8 cellular contexts compared by ENCODE assay signal in genomic region chr7:73266719-73267368, GRCh38. TPM values are rescaled to one million over a fixed set of nuclear protein-coding genes. Genes with fewer than 3 reads are reported as not detected.
DNase-seq lines count a peak whose midpoint lies in the region; ATAC-seq and TF ChIP-seq lines count a peak whose summit lies in the region.
"Not testable (repeated sequence)": the region's sequence is repeated elsewhere in the genome, so short reads cannot be mapped to it uniquely, and the experiment has no call there.

No MANE protein-coding gene starts in this region.

- DNase-seq in stimulated activated naive CD8-positive, alpha-beta T cell treated with anti-CD3 and anti-CD28 coated beads, Interleukin-15, amount 100 ng/mL, for 72 hours = not testable (repeated sequence)

- not testable (repeated sequence) for H3K27me3 Mint-ChIP-seq in stimulated activated naive CD8-positive, alpha-beta T cell treated with anti-CD3 and anti-CD28 coated beads, Interleukin-15, amount 100 ng/mL, for 72 hours

- not testable (repeated sequence) for H3K27ac ChIP-seq in gastroesophageal sphincter

- peak; percentile 57 for ATAC-seq in GM18520 (IDR thresholded peaks at IDR 0.05; ENCODE audit: unreplicated experiment)
- ATAC-seq in GM19452 (IDR thresholded peaks at IDR 0.05; ENCODE audit: unreplicated experiment) = peak; percentile 72
- peak; percentile 52 for ATAC-seq in GM21786 (IDR thresholded peaks at IDR 0.05; ENCODE audit: unreplicated experiment)
- peak; percentile 72 for ATAC-seq in HG02943 (IDR thresholded peaks at IDR 0.05; ENCODE audit: low read depth, unreplicated experiment)
- ATAC-seq in HG03342 (IDR thresholded peaks at IDR 0.05; ENCODE audit: unreplicated experiment) = peak; percentile 76
- peak; percentile 94 for ATAC-seq in SK-N-SH treated with all-trans-retinoic acid at 6 μM for 48 hours
- ATAC-seq in gastroesophageal sphincter = peak; percentile 69
- ATAC-seq in stimulated activated naive CD8-positive, alpha-beta T cell treated with anti-CD3 and anti-CD28 coated beads, Interleukin-15, amount 100 ng/mL, for 72 hours = peak; percentile 43

- TF ChIP-seq EP300 in gastroesophageal sphincter (IDR thresholded peaks at IDR 0.05) = not testable (repeated sequence)

- not testable (repeated sequence) for H3K4me3 Mint-ChIP-seq in stimulated activated naive CD8-positive, alpha-beta T cell treated with anti-CD3 and anti-CD28 coated beads, Interleukin-15, amount 100 ng/mL, for 72 hours

- not testable (repeated sequence) for H3K4me3 ChIP-seq in gastroesophageal sphincter

- H3K36me3 ChIP-seq in gastroesophageal sphincter = not testable (repeated sequence)

- H3K4me1 Mint-ChIP-seq in stimulated activated naive CD8-positive, alpha-beta T cell treated with anti-CD3 and anti-CD28 coated beads, Interleukin-15, amount 100 ng/mL, for 72 hours = not testable (repeated sequence)

- H3K27ac Mint-ChIP-seq in stimulated activated naive CD8-positive, alpha-beta T cell treated with anti-CD3 and anti-CD28 coated beads, Interleukin-15, amount 100 ng/mL, for 72 hours = not testable (repeated sequence)

- no CpG with 5 or more reads among the region's 22 CpGs for WGBS in gastroesophageal sphincter (ENCODE audit: low coverage in 1 of 2), 2 donors

- not testable (repeated sequence) for H3K27me3 ChIP-seq in gastroesophageal sphincter

- not testable (repeated sequence) for H3K9me3 Mint-ChIP-seq in stimulated activated naive CD8-positive, alpha-beta T cell treated with anti-CD3 and anti-CD28 coated beads, Interleukin-15, amount 100 ng/mL, for 72 hours

- not testable (repeated sequence) for H3K4me1 ChIP-seq in gastroesophageal sphincter

- not testable (repeated sequence) for TF ChIP-seq CTCF in gastroesophageal sphincter (IDR thresholded peaks at IDR 0.05)

- H3K9me3 ChIP-seq in gastroesophageal sphincter = not testable (repeated sequence)

- not testable (repeated sequence) for TF ChIP-seq POLR2A in gastroesophageal sphincter (IDR thresholded peaks at IDR 0.05)

RNA-seq across cellular contexts. Expression of gene NSUN5, which starts 41.8 kb away (rescaled TPM):
- 10 to 100 TPM; 15.8 to 34.4 (median 26.7) TPM for total RNA-seq in gastroesophageal sphincter

Comparison
In these comparisons a context has a peak if more than half of its experiments do, and no peak if none do; other contexts are left out.
1. ATAC-seq: peak in every context shown above with its lines; median percentile 94 in SK-N-SH treated with all-trans-retinoic acid at 6 μM for 48 hours; 76 in HG03342; 72 in GM19452; 72 in HG02943; 69 in gastroesophageal sphincter; 57 in GM18520; 52 in GM21786; 43 in stimulated activated naive CD8-positive, alpha-beta T cell treated with anti-CD3 and anti-CD28 coated beads, Interleukin-15, amount 100 ng/mL, for 72 hours.